In genomic region chr7:158244430-158244829, GRCh38 we compare ENCODE assay signal across 19 cellular contexts.
"Had no signal": no experiment of that assay in that cellular context is flagged by ENCODE, and none has a peak within 500 bp of the region (broad histone marks: within the 10 kb centered on the region; RNA-seq: fewer than 3 reads in every experiment).

No MANE protein-coding gene starts in this region.

- H3K27me3 ChIP-seq: SJSA1 had no signal

- DNase-seq: KBM-7, NCI-H1092, NCI-H1436, NCI-H187, NCI-H2029, NCI-H2081 treated with DMSO at 0.1 percent for 48 hours, NCI-H2171, NCI-H226, NCI-H446, NCI-H510A, NCI-H524 treated with DMSO at 0.1 percent for 48 hours, NCI-H69, NCI-H774, Right ventricle myocardium superior, RPMI8226, SIG-M5 had no signal

- H3K4me1 ChIP-seq: SJSA1 had no signal

- FAIRE-seq: RCC 7860 had no signal

- H3K36me3 ChIP-seq: SJSA1 had no signal

- H3K4me3 ChIP-seq: SJSA1, SK-N-MC had no signal

- H3K27ac ChIP-seq: SJSA1, SK-N-MC had no signal
